ENCODE assay signal across 23 cellular contexts in the genomic region with DNA sequence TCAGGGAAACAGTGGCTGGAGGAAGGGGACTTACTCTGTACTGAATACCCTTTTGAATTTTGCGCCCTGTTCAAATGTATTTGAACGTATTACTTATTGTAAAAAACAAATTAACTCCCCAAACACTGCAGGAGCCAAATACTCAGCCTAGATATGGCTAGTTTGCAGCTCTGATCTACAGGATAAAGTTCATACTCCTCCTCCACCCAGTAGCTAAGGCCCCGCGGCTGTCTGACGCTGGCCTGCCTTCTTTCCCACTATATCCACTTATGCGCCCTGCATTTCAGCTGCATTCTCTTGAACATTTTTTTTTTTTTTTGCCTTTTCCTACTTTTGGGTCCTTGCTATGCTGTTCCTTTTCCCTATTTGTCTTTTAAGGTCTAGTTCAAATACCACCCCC. TPM values are rescaled to one million over a fixed set of nuclear protein-coding genes. Genes with fewer than 3 reads are reported as not detected.
A peak's percentile ranks its signal among the peaks of the same experiment; 100 is the strongest.
DNase-seq lines count a peak whose midpoint lies in the region; ATAC-seq, FAIRE-seq and TF ChIP-seq lines count a peak whose summit lies in the region.
"Had no signal": no experiment of that assay in that cellular context is flagged by ENCODE, and none has a peak within 500 bp of the region (broad histone marks: within the 10 kb centered on the region; RNA-seq: fewer than 3 reads in every experiment).

No MANE protein-coding gene starts in this region.

- ATAC-seq in right lobe of liver (peak; percentile 74 to 95 (median 86)), GM21723 (IDR thresholded peaks at IDR 0.05; ENCODE audit: unreplicated experiment) (no peak), GM21825 (IDR thresholded peaks at IDR 0.05; ENCODE audit: unreplicated experiment) (no peak)
- ATAC-seq: CD8-positive, alpha-beta T cell; Panc1; SK-N-SH treated with all-trans-retinoic acid at 6 μM for 48 hours had no signal

- peaks cover 3% of the 10 kb centered on the region for H3K79me2 ChIP-seq in astrocyte (ENCODE audit: insufficient read depth, low read length)

- no peak for FAIRE-seq in astrocyte (lab: Jason Lieb, UNC)
- FAIRE-seq: GM12891, H54 had no signal

- no peaks in the 10 kb centered on the region for H4K20me1 ChIP-seq in astrocyte (ENCODE audit: insufficient read depth, low read length)

- 38% methylated on average over 6 of the region's 6 CpGs for WGBS in right lobe of liver (ENCODE audit: insufficient coverage, low coverage, low lambda C conversion rate, missing lambda C conversion rate)

- H3K9ac ChIP-seq in astrocyte (ENCODE audit: low read length) (no peak overlapping the region), subcutaneous abdominal adipose tissue (ENCODE audit: low read length in 5 of 5) (peak overlapping the region in 3 of 5 donors; percentile 6 to 47 (median 30))

- H3K36me3 Mint-ChIP-seq in astrocyte (ENCODE audit: low read depth, unreplicated experiment): peaks cover 4% of the 10 kb centered on the region

- H2AFZ ChIP-seq in astrocyte (ENCODE audit: low read depth, low read length): no peak overlapping the region

- no peak for TF ChIP-seq POLR2A in right lobe of liver (IDR thresholded peaks at IDR 0.05)

- H3K27ac Mint-ChIP-seq in astrocyte (ENCODE audit: unreplicated experiment): peak overlapping the region; percentile 43
- H3K27ac Mint-ChIP-seq: CD8-positive, alpha-beta T cell had no signal

- H3K27me3 ChIP-seq in astrocyte (ENCODE audit: insufficient read depth, low read length) (no peaks in the 10 kb centered on the region), right lobe of liver (no peaks in the 10 kb centered on the region), subcutaneous abdominal adipose tissue (ENCODE audit: control insufficient read depth in 5 of 5, insufficient read depth in 4 of 5, low read length in 5 of 5) (no peaks in the 10 kb centered on the region)
- H3K27me3 ChIP-seq: BLaER1 treated with 17β-estradiol and CSF1 and Interleukin-3, amounts not matched to agents 10 nM and 100 nM had no signal

- H3K36me3 ChIP-seq in astrocyte (ENCODE audit: insufficient read depth, low read length): peaks cover 22% of the 10 kb centered on the region
- H3K36me3 ChIP-seq in right lobe of liver: peaks cover 0 to 13% (median 0%) of the 10 kb centered on the region in 4 donors
- H3K36me3 ChIP-seq in subcutaneous abdominal adipose tissue (ENCODE audit: control insufficient read depth in 5 of 5, insufficient read depth in 5 of 5, low read length in 5 of 5): peaks cover 3 to 20% (median 9%) of the 10 kb centered on the region in 5 donors

- DNase-seq in astrocyte (ENCODE audit: low read depth) (no peak), epithelial cell of prostate (ENCODE audit: low read depth, low spot score) (no peak), right lobe of liver (no peak), COR-L47 (lab: John Stamatoyannopoulos, UW) (no peak)
- DNase-seq: ACHN; Calu3; CD8-positive, alpha-beta T cell; DMS153; KG1; NCI-H1105; NCI-H146; NCI-H2029; NCI-H524; NCI-H774; NK-92 treated with Interleukin-12 subunit alpha and Interleukin-12 subunit beta, amount 100 ng/mL, for 24 hours had no signal

- no peak overlapping the region for H3K4me3 Mint-ChIP-seq in astrocyte (ENCODE audit: unreplicated experiment)
- H3K4me3 Mint-ChIP-seq: CD8-positive, alpha-beta T cell had no signal

- H3K9me3 Mint-ChIP-seq in astrocyte (ENCODE audit: unreplicated experiment): no peaks in the 10 kb centered on the region
- H3K9me3 Mint-ChIP-seq: CD8-positive, alpha-beta T cell had no signal

- no peak overlapping the region for H3K4me2 ChIP-seq in astrocyte (ENCODE audit: low read length)
- H3K4me2 ChIP-seq: BLaER1 treated with 17β-estradiol and CSF1 and Interleukin-3, amounts not matched to agents 10 nM and 100 nM had no signal

- peaks cover 24% of the 10 kb centered on the region for H3K4me1 Mint-ChIP-seq in astrocyte (ENCODE audit: low read depth, unreplicated experiment)

- no peaks in the 10 kb centered on the region for H3K9me3 ChIP-seq in astrocyte (ENCODE audit: insufficient read depth, low read depth, low read length)
- H3K9me3 ChIP-seq in right lobe of liver: no peaks in the 10 kb centered on the region
- no peaks in the 10 kb centered on the region for H3K9me3 ChIP-seq in subcutaneous abdominal adipose tissue (ENCODE audit: control insufficient read depth in 5 of 5, low read length in 5 of 5)
- H3K9me3 ChIP-seq: BLaER1 treated with 17β-estradiol and CSF1 and Interleukin-3, amounts not matched to agents 10 nM and 100 nM had no signal

- no peaks in the 10 kb centered on the region for H3K27me3 Mint-ChIP-seq in astrocyte (ENCODE audit: low read depth, unreplicated experiment)

- intact Hi-C loops in right lobe of liver (cut with DNase I): no loop called here

- H3K4me3 ChIP-seq in astrocyte (ENCODE audit: insufficient read depth, low read depth, low read length) (no peak overlapping the region), right lobe of liver (no peak overlapping the region), subcutaneous abdominal adipose tissue (ENCODE audit: low read depth in 1 of 5, low read length in 5 of 5) (no peak overlapping the region)
- H3K4me3 ChIP-seq: BLaER1 treated with 17β-estradiol and CSF1 and Interleukin-3, amounts not matched to agents 10 nM and 100 nM had no signal

- no peak for TF ChIP-seq CTCF in astrocyte (IDR thresholded peaks at IDR 0.05; ENCODE audit: insufficient read depth, low read depth, low read length)
- no peak for TF ChIP-seq CTCF in right lobe of liver (IDR thresholded peaks at IDR 0.05)

- H3K27ac ChIP-seq in astrocyte (ENCODE audit: low read depth, low read length) (peak overlapping the region; percentile 2), epithelial cell of prostate (peak overlapping the region; percentile 93), right lobe of liver (peak overlapping the region in 1 of 3 donors; percentile 15), subcutaneous abdominal adipose tissue (ENCODE audit: low read depth, low read length) (peak overlapping the region; percentile 86)
- H3K27ac ChIP-seq: BLaER1 treated with 17β-estradiol and CSF1 and Interleukin-3, amounts not matched to agents 10 nM and 100 nM had no signal

- H3K4me1 ChIP-seq in astrocyte (ENCODE audit: insufficient read depth, low read length) (peaks cover 15% of the 10 kb centered on the region), right lobe of liver (peaks cover 0 to 14% (median 2%) of the 10 kb centered on the region in 4 donors), subcutaneous abdominal adipose tissue (ENCODE audit: control insufficient read depth in 5 of 5, insufficient read depth in 5 of 5, low read length in 5 of 5) (peaks cover 3 to 31% (median 26%) of the 10 kb centered on the region in 5 donors)

RNA-seq across cellular contexts. Expression of gene GSS, which starts 6.5 kb away (rescaled TPM):
- total RNA-seq in astrocyte (44.6 and 46.4 TPM in 2 replicates), right lobe of liver (10 to 100 TPM; 25.9 to 63.6 (median 31.7) TPM)

RNA-seq across cellular contexts. Expression of gene MYH7B, which starts 6.5 kb away (rescaled TPM):
- total RNA-seq in astrocyte (0.05 and 0.11 TPM in 2 replicates), right lobe of liver (1 to 10 TPM in 1 of 6 experiments, under 1 TPM in 4, not detected in 1; 0.11 to 1.0 (median 0.39) TPM)

Comparison
In these comparisons a context has a peak if more than half of its experiments do, and no peak if none do; other contexts are left out.
1. ATAC-seq: peak in right lobe of liver (4 of 4); none in GM21723 (single experiment) and GM21825 (single experiment).